In genomic region chr3:45205126-45205525, GRCh38 we compare ENCODE assay signal across 20 cellular contexts. TPM values are rescaled to one million over a fixed set of nuclear protein-coding genes. Genes with fewer than 3 reads are reported as not detected.
DNase-seq lines count a peak whose midpoint lies in the region; ATAC-seq and TF ChIP-seq lines count a peak whose summit lies in the region.
"Had no signal": no experiment of that assay in that cellular context is flagged by ENCODE, and none has a peak within 500 bp of the region (broad histone marks: within the 10 kb centered on the region; RNA-seq: fewer than 3 reads in every experiment).

No MANE protein-coding gene starts in this region.

- intact Hi-C loops in PC-3 (cut with micrococcal nuclease): no loop called here

- TF ChIP-seq CTCF in fibroblast of pulmonary artery (IDR thresholded peaks at IDR 0.05; ENCODE audit: low read length, missing control alignments): no peak
- TF ChIP-seq CTCF in PC-3 (conservative IDR thresholded peaks at IDR 0.05; ENCODE audit: low read depth, low read length): no peak

- H3K36me3 ChIP-seq in PC-3 (ENCODE audit: low read depth, low read length): no peaks in the 10 kb centered on the region
- H3K36me3 ChIP-seq: left lung, ovary, suprapubic skin had no signal

- H3K79me2 ChIP-seq in PC-3 (ENCODE audit: low read length): no peaks in the 10 kb centered on the region

- no peaks in the 10 kb centered on the region for H3K9me3 ChIP-seq in PC-3 (ENCODE audit: low read length)
- H3K9me3 ChIP-seq: left lung, ovary, suprapubic skin had no signal

- ATAC-seq in PC-3 (no peak), HG02973 (IDR thresholded peaks at IDR 0.05; ENCODE audit: unreplicated experiment) (no peak)
- ATAC-seq: CD8-positive, alpha-beta T cell; left lung had no signal

- no peaks in the 10 kb centered on the region for H3K9me2 ChIP-seq in PC-3 (replicated peaks; ENCODE audit: low read length)

- H3K4me3 ChIP-seq in fibroblast of pulmonary artery (replicated peaks; ENCODE audit: low read depth, low read length) (no peak overlapping the region), PC-3 (ENCODE audit: low read length) (no peak overlapping the region)
- H3K4me3 ChIP-seq: left lung, ovary, suprapubic skin had no signal

- H3K4me2 ChIP-seq in PC-3 (ENCODE audit: low read length): no peak overlapping the region

- H3K9ac ChIP-seq in PC-3 (ENCODE audit: low read length): no peak overlapping the region

- H4K20me1 ChIP-seq in PC-3 (ENCODE audit: low read length): no peaks in the 10 kb centered on the region

- H3K4me1 ChIP-seq in PC-3 (ENCODE audit: insufficient read depth, low read length): peaks cover 23% of the 10 kb centered on the region
- H3K4me1 ChIP-seq: left lung had no signal

- CTCF ChIA-PET in PC-3 (lab: Charles Lee): interaction anchor here (1.5 kb wide), 1 partner anchor 165 kb away, joined by 4 read pairs; no protein-coding TSS in a partner anchor

- peak; percentile 14 for DNase-seq in AG08396 (ENCODE audit: low spot score)
- DNase-seq in HCEC 1CT: peak; percentile 51
- DNase-seq in RPMI8226: peak; percentile 38
- DNase-seq in fibroblast of pulmonary artery (ENCODE audit: low read depth): peak; percentile 40
- DNase-seq in PC-3: no peak
- no peak for DNase-seq in activated CD4-positive, alpha-beta T cell treated with anti-CD3 and anti-CD28 coated beads for 4 hours
- DNase-seq in activated naive CD4-positive, alpha-beta T cell treated with Interleukin-2 at 50 U/mL for 16 hours: no peak
- DNase-seq: ACHN; anterior cingulate cortex; CD8-positive, alpha-beta T cell; DND-41; left lung; NCI-H1105 treated with DMSO at 0.1 percent for 48 hours; NCI-H2107; NCI-H526; ovary; Right ventricle myocardium superior; small intestine had no signal

- H2AFZ ChIP-seq in PC-3 (ENCODE audit: low read length): no peak overlapping the region

- no peaks in the 10 kb centered on the region for H3K27me3 ChIP-seq in PC-3 (ENCODE audit: low read length)
- H3K27me3 ChIP-seq: left lung, ovary, suprapubic skin had no signal

- no peaks in the 10 kb centered on the region for H3F3A ChIP-seq in PC-3 (ENCODE audit: low read length, unreplicated experiment)

- no peak overlapping the region for H3K27ac ChIP-seq in PC-3 (ENCODE audit: low read length)
- H3K27ac ChIP-seq: left lung, ovary, suprapubic skin had no signal

- POLR2A ChIA-PET in PC-3 (lab: Charles Lee; ENCODE audit: unreplicated experiment): interaction anchor here (0.6 kb wide), 1 partner anchor 60 kb away, joined by 4 read pairs; no protein-coding TSS in a partner anchor

- BruUV-seq in PC-3 (replicated peaks; lab: Mats Ljungman, UMichigan): no TSS peak

RNA-seq across cellular contexts. Expression of gene TMEM158, which starts 21.0 kb away (rescaled TPM):
- total RNA-seq in PC-3 (2014; rRNA removed): 80.6 and 82.9 TPM in 2 replicates
- total RNA-seq: CD8-positive, alpha-beta T cell had no signal

RNA-seq across cellular contexts. Expression of gene CDCP1, which starts 58.9 kb away (rescaled TPM):
- total RNA-seq in PC-3 (2014; rRNA removed): 120 and 124 TPM in 2 replicates
- total RNA-seq: CD8-positive, alpha-beta T cell had no signal

Comparison
In these comparisons a context has a peak if more than half of its experiments do, and no peak if none do; other contexts are left out.
1. DNase-seq: peak in AG08396 (single experiment), HCEC 1CT (single experiment), RPMI8226 (single experiment) and fibroblast of pulmonary artery (single experiment); none in PC-3 (single experiment), activated CD4-positive, alpha-beta T cell treated with anti-CD3 and anti-CD28 coated beads for 4 hours (0 of 2) and activated naive CD4-positive, alpha-beta T cell treated with Interleukin-2 at 50 U/mL for 16 hours (single experiment).